ENCODE assay signal across 21 cellular contexts in the genomic region with DNA sequence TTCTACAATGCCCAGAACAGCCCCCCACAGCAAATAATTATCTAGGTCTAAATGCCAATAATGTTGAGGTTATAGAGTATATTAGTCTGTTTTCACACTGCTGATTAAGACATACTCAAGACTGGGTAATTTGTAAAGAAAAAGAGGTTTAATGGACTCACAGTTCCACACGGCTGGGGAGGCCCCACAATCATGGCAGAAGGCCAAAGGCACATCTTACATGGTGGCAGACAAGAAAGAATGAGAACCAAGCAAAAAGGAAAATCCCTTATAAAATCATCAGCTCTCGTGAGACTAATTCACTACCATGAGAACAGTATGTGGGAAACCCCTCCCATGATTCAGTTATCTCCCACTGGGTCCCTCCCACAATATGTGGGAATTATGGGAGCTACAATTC. TPM values are rescaled to one million over a fixed set of nuclear protein-coding genes. Genes with fewer than 3 reads are reported as not detected.
DNase-seq lines count a peak whose midpoint lies in the region; ATAC-seq and TF ChIP-seq lines count a peak whose summit lies in the region.
"Had no signal": no experiment of that assay in that cellular context is flagged by ENCODE, and none has a peak within 500 bp of the region (broad histone marks: within the 10 kb centered on the region; RNA-seq: fewer than 3 reads in every experiment).

No MANE protein-coding gene starts in this region.

- no peaks in the 10 kb centered on the region for H3K27me3 ChIP-seq in left lung
- H3K27me3 ChIP-seq: ascending aorta, neutrophil had no signal

- no peak overlapping the region for H3K27ac ChIP-seq in left lung
- H3K27ac ChIP-seq: lower lobe of right lung, neutrophil, psoas muscle had no signal

- H3K4me1 ChIP-seq in left lung = peaks cover 10 to 27% of the 10 kb centered on the region in 2 donors
- H3K4me1 ChIP-seq: psoas muscle had no signal

- intact Hi-C loops in left lung (cut with DNase I) = no loop called here

- POLR2A ChIA-PET in T-cell (lab: Charles Lee) = no interaction called here

- peak overlapping the region; percentile 61 for H3K27ac Mint-ChIP-seq in activated naive CD8-positive, alpha-beta T cell
- H3K27ac Mint-ChIP-seq in activated naive CD8-positive, alpha-beta T cell treated with anti-CD3 and anti-CD28 coated beads for 36 hours = no peak overlapping the region
- H3K27ac Mint-ChIP-seq in T-cell (no peak overlapping the region), immature natural killer cell (no peak overlapping the region)
- no peak overlapping the region for H3K27ac Mint-ChIP-seq in stimulated activated effector memory CD8-positive, alpha-beta T cell treated with anti-CD3 and anti-CD28 coated beads, Interleukin-12 subunit alpha, Interleukin-12 subunit beta, amount 100 ng/mL, for 72 hours

- H3K27me3 Mint-ChIP-seq in activated naive CD8-positive, alpha-beta T cell = no peaks in the 10 kb centered on the region
- no peaks in the 10 kb centered on the region for H3K27me3 Mint-ChIP-seq in activated naive CD8-positive, alpha-beta T cell treated with anti-CD3 and anti-CD28 coated beads for 36 hours
- H3K27me3 Mint-ChIP-seq in T-cell = no peaks in the 10 kb centered on the region
- peaks cover 8 to 12% (median 10%) of the 10 kb centered on the region in 3 donors for H3K27me3 Mint-ChIP-seq in immature natural killer cell (ENCODE audit: low read depth in 3 of 3)

- DNase-seq in activated naive CD8-positive, alpha-beta T cell treated with anti-CD3 and anti-CD28 coated beads for 36 hours = no peak
- DNase-seq in T-cell (no peak), immature natural killer cell (no peak), NCI-H2107 treated with DMSO at 0.1 percent for 48 hours (lab: John Stamatoyannopoulos, UW; ENCODE audit: unreplicated experiment) (no peak), left lung (no peak)
- no peak for DNase-seq in stimulated activated effector memory CD8-positive, alpha-beta T cell treated with anti-CD3 and anti-CD28 coated beads, Interleukin-12 subunit alpha, Interleukin-12 subunit beta, amount 100 ng/mL, for 72 hours (ENCODE audit: low spot score in 2 of 2)
- no peak for DNase-seq in stimulated activated CD4-positive, alpha-beta T cell treated with anti-CD3 and anti-CD28 coated beads, Interleukin-12 subunit alpha, Interleukin-12 subunit beta, amount 100 ng/mL, for 4 hours
- DNase-seq: activated CD4-positive, alpha-beta T cell treated with anti-CD3 and anti-CD28 coated beads for 4 hours; activated gamma-delta T cell; GOT3; kidney; lower lobe of right lung; mucosa of descending colon; NCI-H146; NCI-H510A treated with DMSO at 0.1 percent for 48 hours; psoas muscle; SHP77 had no signal

- H3K36me3 ChIP-seq in left lung = no peaks in the 10 kb centered on the region
- H3K36me3 ChIP-seq: ascending aorta, lower lobe of right lung, neutrophil had no signal

- no peak overlapping the region for H3K4me3 ChIP-seq in left lung
- H3K4me3 ChIP-seq: ascending aorta, lower lobe of right lung, mucosa of descending colon, psoas muscle had no signal

- H3K9me3 ChIP-seq in left lung = no peaks in the 10 kb centered on the region
- H3K9me3 ChIP-seq: ascending aorta, lower lobe of right lung, mucosa of descending colon, neutrophil, psoas muscle had no signal

- H3K4me3 Mint-ChIP-seq in activated naive CD8-positive, alpha-beta T cell = no peak overlapping the region
- no peak overlapping the region for H3K4me3 Mint-ChIP-seq in activated naive CD8-positive, alpha-beta T cell treated with anti-CD3 and anti-CD28 coated beads for 36 hours
- peak overlapping the region in 2 of 3 donors; percentile 62 to 99 for H3K4me3 Mint-ChIP-seq in T-cell
- peak overlapping the region in 4 of 5 donors; percentile 27 to 66 (median 62) for H3K4me3 Mint-ChIP-seq in immature natural killer cell
- H3K4me3 Mint-ChIP-seq in stimulated activated effector memory CD8-positive, alpha-beta T cell treated with anti-CD3 and anti-CD28 coated beads, Interleukin-12 subunit alpha, Interleukin-12 subunit beta, amount 100 ng/mL, for 72 hours = peak overlapping the region; percentile 38

- H3K4me1 Mint-ChIP-seq in activated naive CD8-positive, alpha-beta T cell (ENCODE audit: low read depth) = peaks cover 19% of the 10 kb centered on the region
- H3K4me1 Mint-ChIP-seq in activated naive CD8-positive, alpha-beta T cell treated with anti-CD3 and anti-CD28 coated beads for 36 hours = peaks cover 14% of the 10 kb centered on the region
- H3K4me1 Mint-ChIP-seq in T-cell = peaks cover 21 to 30% (median 28%) of the 10 kb centered on the region in 3 donors
- peaks cover 33 to 41% of the 10 kb centered on the region in 2 donors for H3K4me1 Mint-ChIP-seq in immature natural killer cell
- H3K4me1 Mint-ChIP-seq in stimulated activated effector memory CD8-positive, alpha-beta T cell treated with anti-CD3 and anti-CD28 coated beads, Interleukin-12 subunit alpha, Interleukin-12 subunit beta, amount 100 ng/mL, for 72 hours = peaks cover 44% of the 10 kb centered on the region

- no peak for TF ChIP-seq CTCF in left lung (IDR thresholded peaks at IDR 0.05)

- ATAC-seq in T-cell (replicated peaks in 1 of 4) (no peak), left lung (no peak)
- ATAC-seq in stimulated activated effector memory CD8-positive, alpha-beta T cell treated with anti-CD3 and anti-CD28 coated beads, Interleukin-12 subunit alpha, Interleukin-12 subunit beta, amount 100 ng/mL, for 72 hours = no peak
- ATAC-seq: lower lobe of right lung, mucosa of descending colon, psoas muscle had no signal

- CTCF ChIA-PET in T-cell (lab: Charles Lee) = no interaction called here

- peaks cover 4% of the 10 kb centered on the region for H3K36me3 Mint-ChIP-seq in activated naive CD8-positive, alpha-beta T cell
- peaks cover 13% of the 10 kb centered on the region for H3K36me3 Mint-ChIP-seq in activated naive CD8-positive, alpha-beta T cell treated with anti-CD3 and anti-CD28 coated beads for 36 hours
- H3K36me3 Mint-ChIP-seq in T-cell (peaks cover 3% of the 10 kb centered on the region), immature natural killer cell (no peaks in the 10 kb centered on the region)
- peaks cover 31% of the 10 kb centered on the region for H3K36me3 Mint-ChIP-seq in stimulated activated effector memory CD8-positive, alpha-beta T cell treated with anti-CD3 and anti-CD28 coated beads, Interleukin-12 subunit alpha, Interleukin-12 subunit beta, amount 100 ng/mL, for 72 hours

- H3K9me3 Mint-ChIP-seq in activated naive CD8-positive, alpha-beta T cell (ENCODE audit: low read depth) = no peaks in the 10 kb centered on the region
- H3K9me3 Mint-ChIP-seq in activated naive CD8-positive, alpha-beta T cell treated with anti-CD3 and anti-CD28 coated beads for 36 hours = peaks cover 11% of the 10 kb centered on the region
- peaks cover 4 to 11% (median 10%) of the 10 kb centered on the region in 3 donors for H3K9me3 Mint-ChIP-seq in T-cell
- H3K9me3 Mint-ChIP-seq in immature natural killer cell = no peaks in the 10 kb centered on the region
- H3K9me3 Mint-ChIP-seq in stimulated activated effector memory CD8-positive, alpha-beta T cell treated with anti-CD3 and anti-CD28 coated beads, Interleukin-12 subunit alpha, Interleukin-12 subunit beta, amount 100 ng/mL, for 72 hours = peaks cover 6% of the 10 kb centered on the region

RNA-seq across cellular contexts. Expression of gene KATNB1, which starts 2.9 kb away (rescaled TPM):
- 10 to 100 TPM; 51.2 to 55.5 TPM for total RNA-seq in activated naive CD8-positive, alpha-beta T cell treated with anti-CD3 and anti-CD28 coated beads for 36 hours
- total RNA-seq in T-cell (10 to 100 TPM; 23.0 to 28.0 (median 25.5) TPM), left lung (10 to 100 TPM; 16.6 to 20.1 TPM)
- 10 to 100 TPM; 21.6 to 43.9 (median 43.1) TPM for polyA plus RNA-seq in immature natural killer cell

RNA-seq across cellular contexts. Expression of gene DRC7, which starts 38.1 kb away (rescaled TPM):
- not detected for total RNA-seq in activated naive CD8-positive, alpha-beta T cell treated with anti-CD3 and anti-CD28 coated beads for 36 hours
- total RNA-seq in T-cell = not detected
- polyA plus RNA-seq in immature natural killer cell = not detected
- total RNA-seq in left lung = 1 to 10 TPM in 1 of 2 donors, under 1 TPM in 1; 0.52 to 3.8 TPM
- total RNA-seq: ascending aorta, G401, mucosa of descending colon, psoas muscle had no signal
- polyA plus RNA-seq: psoas muscle had no signal

Comparison
In these comparisons a context has a peak if more than half of its experiments do, and no peak if none do; other contexts are left out.
1. H3K4me3 Mint-ChIP-seq: peak in T-cell (2 of 3), immature natural killer cell (4 of 5) and stimulated activated effector memory CD8-positive, alpha-beta T cell treated with anti-CD3 and anti-CD28 coated beads, Interleukin-12 subunit alpha, Interleukin-12 subunit beta, amount 100 ng/mL, for 72 hours (single experiment); none in activated naive CD8-positive, alpha-beta T cell (single experiment) and activated naive CD8-positive, alpha-beta T cell treated with anti-CD3 and anti-CD28 coated beads for 36 hours (single experiment).